ENCODE assay signal across 11 cellular contexts in genomic region chr2:104856973-104857261, GRCh38. TPM values are rescaled to one million over a fixed set of nuclear protein-coding genes. Genes with fewer than 3 reads are reported as not detected.
A peak's percentile ranks its signal among the peaks of the same experiment; 100 is the strongest.
DNase-seq lines count a peak whose midpoint lies in the region; ATAC-seq, FAIRE-seq and TF ChIP-seq lines count a peak whose summit lies in the region.
"Had no signal": no experiment of that assay in that cellular context is flagged by ENCODE, and none has a peak within 500 bp of the region (broad histone marks: within the 10 kb centered on the region; RNA-seq: fewer than 3 reads in every experiment).

No MANE protein-coding gene starts in this region.

- H3K36me3 Mint-ChIP-seq in endodermal cell (ENCODE audit: low read depth) = no peaks in the 10 kb centered on the region

- H3K36me3 ChIP-seq in neural cell (ENCODE audit: insufficient read depth, low read length) (peaks cover 4% of the 10 kb centered on the region), endodermal cell (ENCODE audit: control insufficient read depth, insufficient read depth, low read length) (no peaks in the 10 kb centered on the region)

- no peak for FAIRE-seq in RCC 7860 (lab: Jason Lieb, UNC)
- FAIRE-seq: G401.6 had no signal

- ATAC-seq in HG03354 (IDR thresholded peaks at IDR 0.05; ENCODE audit: poor library complexity, severe bottlenecking, unreplicated experiment) = peak; percentile 26

- peaks cover 82% of the 10 kb centered on the region for H3K27me3 Mint-ChIP-seq in endodermal cell (ENCODE audit: insufficient read depth)

- peak overlapping the region; percentile 57 for H3K4me3 ChIP-seq in coronary artery
- peak overlapping the region; percentile 88 for H3K4me3 ChIP-seq in neural cell (ENCODE audit: low read length)
- H3K4me3 ChIP-seq in endodermal cell (ENCODE audit: low read length) = no peak overlapping the region

- H3K9me2 ChIP-seq in neural cell (ENCODE audit: insufficient read depth, low read length) = no peaks in the 10 kb centered on the region

- peak overlapping the region; percentile 95 for H3K4me2 ChIP-seq in neural cell (ENCODE audit: low read length)

- peaks cover 3% of the 10 kb centered on the region for H3F3A ChIP-seq in neural cell (ENCODE audit: insufficient read depth, low read length, poor library complexity, severe bottlenecking)

- H3K9me3 Mint-ChIP-seq in endodermal cell = no peaks in the 10 kb centered on the region

- H3K4me1 Mint-ChIP-seq in endodermal cell = peaks cover 19% of the 10 kb centered on the region

- DNase-seq in D341Med (ENCODE audit: low spot score) (peak; percentile 43), coronary artery (ENCODE audit: low spot score) (no peak), foreskin melanocyte (no peak), endodermal cell (no peak), DMS114 treated with DMSO at 0.1 percent for 48 hours (lab: John Stamatoyannopoulos, UW; ENCODE audit: unreplicated experiment) (no peak), RCC 7860 (ENCODE audit: low spot score) (no peak)
- DNase-seq: NCI-H1694 treated with DMSO at 0.1 percent for 48 hours, Right ventricle myocardium superior had no signal

- peaks cover 54% of the 10 kb centered on the region for H4K20me1 ChIP-seq in neural cell (ENCODE audit: insufficient read depth)

- H3K9ac ChIP-seq in neural cell (ENCODE audit: low read length) (peak overlapping the region; percentile 89), endodermal cell (ENCODE audit: extremely low read depth, low read length, poor library complexity, severe bottlenecking) (no peak overlapping the region)

- H3K4me3 Mint-ChIP-seq in endodermal cell = no peak overlapping the region

- no peak overlapping the region for H3K27ac ChIP-seq in coronary artery
- H3K27ac ChIP-seq in neural cell (ENCODE audit: low read length) = peak overlapping the region; percentile 94
- no peak overlapping the region for H3K27ac ChIP-seq in endodermal cell (ENCODE audit: low read depth, low read length)

- no peak for TF ChIP-seq RAD21 in neural cell (conservative IDR thresholded peaks at IDR 0.05)

- 0% methylated on average over 3 to 40 of the region's 41 CpGs for WGBS in endodermal cell (ENCODE audit: insufficient coverage in 1 of 2, insufficient read length in 1 of 2), 2 experiments

- peaks cover 67% of the 10 kb centered on the region for H3K79me2 ChIP-seq in neural cell (replicated peaks; ENCODE audit: insufficient read depth, low read length)

- TF ChIP-seq CTCF in coronary artery (IDR thresholded peaks at IDR 0.05) = no peak
- no peak for TF ChIP-seq CTCF in neural cell (IDR thresholded peaks at IDR 0.05; ENCODE audit: poor library complexity, severe bottlenecking)
- no peak for TF ChIP-seq CTCF in endodermal cell (conservative IDR thresholded peaks at IDR 0.05)

- H3K27me3 ChIP-seq in neural cell (ENCODE audit: insufficient read depth, low read depth, low read length) (no peaks in the 10 kb centered on the region), endodermal cell (ENCODE audit: control insufficient read depth, insufficient read depth, low read length, poor library complexity, severe bottlenecking) (peaks cover 88% of the 10 kb centered on the region)

- no peak for TF ChIP-seq EP300 in neural cell (conservative IDR thresholded peaks at IDR 0.05; ENCODE audit: poor library complexity, severe bottlenecking)

- H3K9me3 ChIP-seq in neural cell (ENCODE audit: low read length) (no peaks in the 10 kb centered on the region), endodermal cell (ENCODE audit: control insufficient read depth, low read length) (no peaks in the 10 kb centered on the region)

- H3K27ac Mint-ChIP-seq in endodermal cell = no peak overlapping the region

- H3K4me1 ChIP-seq in endodermal cell (ENCODE audit: control insufficient read depth, insufficient read depth, low read length) = no peaks in the 10 kb centered on the region

- no peak overlapping the region for H2AFZ ChIP-seq in neural cell (ENCODE audit: low read depth, low read length)

TF ChIP-seq in neural cell, 6 proteins besides CTCF, POLR2A, EP300 and RAD21:
- TF ChIP-seq REST (IDR thresholded peaks at IDR 0.05; ENCODE audit: borderline replicate concordance) = no peak
- no peak for TF ChIP-seq SMC3 (conservative IDR thresholded peaks at IDR 0.05; ENCODE audit: poor library complexity)
- TF ChIP-seq POLR2AphosphoS5 (IDR thresholded peaks at IDR 0.05) = no peak
- TF ChIP-seq EZH2 (IDR thresholded peaks at IDR 0.05; ENCODE audit: borderline replicate concordance, insufficient read depth, low read length, poor library complexity, severe bottlenecking) = no peak
TF ChIP-seq in neural cell: peak in this region for 0.

RNA-seq across cellular contexts. Expression of gene POU3F3, which starts 3.0 kb away (rescaled TPM):
- polyA plus RNA-seq in neural cell = 69.3 and 72.0 TPM in 2 replicates
- polyA minus RNA-seq in neural cell = 136 and 152 TPM in 2 replicates
- not detected for total RNA-seq in endodermal cell
- polyA plus RNA-seq in endodermal cell (2013, experiment 1 of 2) = 39.3 TPM
- polyA plus RNA-seq in endodermal cell (2013, experiment 2 of 2) = 35.9 TPM
- total RNA-seq: Right ventricle myocardium superior had no signal
